ENCODE assay signal across 8 cellular contexts in genomic region chr1:64470670-64471217, GRCh38. TPM values are rescaled to one million over a fixed set of nuclear protein-coding genes. Genes with fewer than 3 reads are reported as not detected.
A peak's percentile ranks its signal among the peaks of the same experiment; 100 is the strongest.
DNase-seq lines count a peak whose midpoint lies in the region; ATAC-seq and TF ChIP-seq lines count a peak whose summit lies in the region.

No MANE protein-coding gene starts in this region.

- no peaks in the 10 kb centered on the region for H3K36me3 Mint-ChIP-seq in activated CD4-positive, alpha-beta T cell treated with anti-CD3 and anti-CD28 coated beads, Interleukin-2, amount 10 ng/mL, durations not matched to agents 24 days and 14 days (ENCODE audit: low read depth)
- peaks cover 3% of the 10 kb centered on the region for H3K36me3 Mint-ChIP-seq in effector memory CD8-positive, alpha-beta T cell (ENCODE audit: insufficient read depth)
- no peaks in the 10 kb centered on the region for H3K36me3 Mint-ChIP-seq in mesothelial cell of epicardium

- H3K4me1 Mint-ChIP-seq in activated CD4-positive, alpha-beta T cell treated with anti-CD3 and anti-CD28 coated beads, Interleukin-2, amount 10 ng/mL, durations not matched to agents 24 days and 14 days = peaks cover 8% of the 10 kb centered on the region
- peaks cover 6 to 8% of the 10 kb centered on the region in 2 donors for H3K4me1 Mint-ChIP-seq in effector memory CD8-positive, alpha-beta T cell (ENCODE audit: low read depth in 2 of 2)
- H3K4me1 Mint-ChIP-seq in mesothelial cell of epicardium = peaks cover 32% of the 10 kb centered on the region

- H3K9me3 Mint-ChIP-seq in activated CD4-positive, alpha-beta T cell treated with anti-CD3 and anti-CD28 coated beads, Interleukin-2, amount 10 ng/mL, durations not matched to agents 24 days and 14 days = no peaks in the 10 kb centered on the region
- H3K9me3 Mint-ChIP-seq in effector memory CD8-positive, alpha-beta T cell = no peaks in the 10 kb centered on the region
- no peaks in the 10 kb centered on the region for H3K9me3 Mint-ChIP-seq in mesothelial cell of epicardium

- intact Hi-C loops in activated CD4-positive, alpha-beta T cell treated with anti-CD3 and anti-CD28 coated beads, Interleukin-2, amount 10 ng/mL, durations not matched to agents 24 days and 14 days (cut with micrococcal nuclease) = loop anchor here (5.0 kb wide), 1 partner anchor 82 kb away; no protein-coding TSS in a partner anchor

- no peak overlapping the region for H3K27ac Mint-ChIP-seq in activated CD4-positive, alpha-beta T cell treated with anti-CD3 and anti-CD28 coated beads, Interleukin-2, amount 10 ng/mL, durations not matched to agents 24 days and 14 days
- H3K27ac Mint-ChIP-seq in effector memory CD8-positive, alpha-beta T cell = no peak overlapping the region
- peak overlapping the region; percentile 82 for H3K27ac Mint-ChIP-seq in mesothelial cell of epicardium

- TF ChIP-seq CTCF in mesothelial cell of epicardium (IDR thresholded peaks at IDR 0.05; ENCODE audit: unreplicated experiment) = no peak

- ATAC-seq in HG02759 (IDR thresholded peaks at IDR 0.05; ENCODE audit: unreplicated experiment) = peak; percentile 32
- no peak for ATAC-seq in effector memory CD8-positive, alpha-beta T cell (replicated peaks)
- ATAC-seq in GM21447 (IDR thresholded peaks at IDR 0.05; ENCODE audit: unreplicated experiment) = no peak

- H3K27me3 Mint-ChIP-seq in activated CD4-positive, alpha-beta T cell treated with anti-CD3 and anti-CD28 coated beads, Interleukin-2, amount 10 ng/mL, durations not matched to agents 24 days and 14 days = peaks cover 61% of the 10 kb centered on the region
- peaks cover 60 to 76% of the 10 kb centered on the region in 2 donors for H3K27me3 Mint-ChIP-seq in effector memory CD8-positive, alpha-beta T cell
- peaks cover 36% of the 10 kb centered on the region for H3K27me3 Mint-ChIP-seq in mesothelial cell of epicardium (ENCODE audit: low read depth)

- DNase-seq in activated CD4-positive, alpha-beta T cell treated with anti-CD3 and anti-CD28 coated beads, Interleukin-2, amount 10 ng/mL, durations not matched to agents 24 days and 14 days = no peak
- DNase-seq in activated CD4-positive, alpha-beta T cell treated with anti-CD3 and anti-CD28 coated beads, Interleukin-2, amount 50 U/mL, for 4 hours = no peak
- DNase-seq in RKO (ENCODE audit: low spot score) = peak; percentile 32
- DNase-seq in effector memory CD8-positive, alpha-beta T cell = no peak
- peak; percentile 26 to 67 for DNase-seq in mesothelial cell of epicardium (ENCODE audit: low spot score in 2 of 2, unreplicated experiment in 2 of 2)
- peak; percentile 50 for DNase-seq in ureter (ENCODE audit: low spot score)

- H3K4me3 Mint-ChIP-seq in activated CD4-positive, alpha-beta T cell treated with anti-CD3 and anti-CD28 coated beads, Interleukin-2, amount 10 ng/mL, durations not matched to agents 24 days and 14 days = peak overlapping the region; percentile 72
- H3K4me3 Mint-ChIP-seq in effector memory CD8-positive, alpha-beta T cell = peak overlapping the region; percentile 63 to 72
- H3K4me3 Mint-ChIP-seq in mesothelial cell of epicardium = peak overlapping the region; percentile 86

RNA-seq across cellular contexts. Expression of gene CACHD1, which starts 0.8 kb away (rescaled TPM):
- 0.14 and 0.23 TPM in 2 replicates for total RNA-seq in activated CD4-positive, alpha-beta T cell treated with anti-CD3 and anti-CD28 coated beads, Interleukin-2, amount 10 ng/mL, durations not matched to agents 24 days and 14 days
- total RNA-seq in mesothelial cell of epicardium (20.8 to 24.2 TPM (median 24.1 TPM) in 3 replicates), ureter (14.2 TPM)

Comparison
In these comparisons a context has a peak if more than half of its experiments do, and no peak if none do; other contexts are left out.
1. DNase-seq: peak in RKO (single experiment), mesothelial cell of epicardium (2 of 2) and ureter (single experiment); none in activated CD4-positive, alpha-beta T cell treated with anti-CD3 and anti-CD28 coated beads, Interleukin-2, amount 10 ng/mL, durations not matched to agents 24 days and 14 days (single experiment), activated CD4-positive, alpha-beta T cell treated with anti-CD3 and anti-CD28 coated beads, Interleukin-2, amount 50 U/mL, for 4 hours (0 of 2) and effector memory CD8-positive, alpha-beta T cell (0 of 3).
2. RNA of gene CACHD1, which starts 0.8 kb away (total RNA-seq): 20.8 to 24.2 TPM in mesothelial cell of epicardium and 14.2 TPM in ureter (single experiment); 0.14 to 0.23 TPM in activated CD4-positive, alpha-beta T cell treated with anti-CD3 and anti-CD28 coated beads, Interleukin-2, amount 10 ng/mL, durations not matched to agents 24 days and 14 days; every median in the first group is over 10 times any median in the second.
3. Peak in every context shown above with its lines, with median percentiles within 50 percentile points of each other: H3K4me3 Mint-ChIP-seq.